ENCODE assay signal across 1 cellular context in the genomic region with DNA sequence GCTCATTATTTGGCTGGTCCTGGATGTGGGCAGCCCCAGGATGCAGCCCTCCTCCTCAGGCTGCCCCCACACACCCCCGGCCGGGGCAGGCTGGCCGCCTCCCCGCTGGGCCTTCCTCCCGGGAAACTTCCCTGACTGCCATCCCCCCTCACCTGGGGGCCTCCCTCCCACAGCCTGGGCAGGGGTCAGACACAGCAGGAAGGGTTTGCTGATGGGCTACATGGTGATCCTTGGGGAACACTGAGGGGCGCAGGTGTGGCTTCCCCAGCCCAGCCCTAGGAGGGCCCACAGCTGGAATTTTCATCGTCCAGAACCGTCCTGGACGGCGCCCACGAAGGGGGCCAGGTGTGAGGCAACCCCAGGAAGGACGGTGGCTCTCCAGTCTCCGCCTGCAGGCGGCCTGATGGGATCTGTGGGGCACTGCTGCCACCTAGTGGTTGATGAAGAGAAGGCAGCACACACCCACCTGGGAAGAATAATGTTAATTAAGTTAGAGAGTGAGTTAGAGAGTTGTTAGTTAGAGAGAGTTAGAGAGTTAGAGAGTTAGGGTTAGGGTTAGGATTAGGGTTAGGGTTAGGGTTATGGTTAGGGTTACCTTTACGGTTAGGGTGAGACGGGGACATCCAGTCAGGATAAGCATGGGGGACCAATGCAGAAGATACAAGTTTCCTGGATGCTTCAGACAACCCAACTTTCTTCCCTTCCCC.
TF ChIP-seq lines count a peak whose summit lies in the region.

No MANE protein-coding gene starts in this region.

TF ChIP-seq in HEK293, 187 proteins besides CTCF, POLR2A, EP300 and RAD21 (continued from another document):
- TF ChIP-seq ZNF692 (tag by site-specific recombination; IDR thresholded peaks at IDR 0.05) (0 out of 2 replicates have a peak, but pooled peaks have one; percentile 32), GLIS1 (tag by site-specific recombination; IDR thresholded peaks at IDR 0.05) (peak; percentile 94), GLIS2 (tag by site-specific recombination; IDR thresholded peaks at IDR 0.05) (peak; percentile 96), ZNF133 (tag by site-specific recombination; IDR thresholded peaks at IDR 0.05) (no peak), ZFP69B (tag by site-specific recombination; IDR thresholded peaks at IDR 0.05) (no peak), REPIN1 (tag by site-specific recombination; IDR thresholded peaks at IDR 0.05; ENCODE audit: low read depth) (no peak), ZNF521 (tag by site-specific recombination; IDR thresholded peaks at IDR 0.05) (no peak), PRDM10 (tag by site-specific recombination; IDR thresholded peaks at IDR 0.05) (no peak), ZNF112 (tag by site-specific recombination; IDR thresholded peaks at IDR 0.05) (no peak), ZBTB8A (tag by site-specific recombination; IDR thresholded peaks at IDR 0.05) (no peak), HOXC10 (CRISPR knock-in tag; IDR thresholded peaks at IDR 0.05) (no peak)
- TF ChIP-seq, protein P1, sequence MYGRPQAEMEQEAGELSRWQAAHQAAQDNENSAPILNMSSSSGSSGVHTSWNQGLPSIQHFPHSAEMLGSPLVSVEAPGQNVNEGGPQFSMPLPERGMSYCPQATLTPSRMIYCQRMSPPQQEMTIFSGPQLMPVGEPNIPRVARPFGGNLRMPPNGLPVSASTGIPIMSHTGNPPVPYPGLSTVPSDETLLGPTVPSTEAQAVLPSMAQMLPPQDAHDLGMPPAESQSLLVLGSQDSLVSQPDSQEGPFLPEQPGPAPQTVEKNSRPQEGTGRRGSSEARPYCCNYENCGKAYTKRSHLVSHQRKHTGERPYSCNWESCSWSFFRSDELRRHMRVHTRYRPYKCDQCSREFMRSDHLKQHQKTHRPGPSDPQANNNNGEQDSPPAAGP (tag by site-specific recombination; IDR thresholded peaks at IDR 0.05) = 0 out of 2 replicates have a peak, but pooled peaks have one; percentile 57
- TF ChIP-seq, protein P2, sequence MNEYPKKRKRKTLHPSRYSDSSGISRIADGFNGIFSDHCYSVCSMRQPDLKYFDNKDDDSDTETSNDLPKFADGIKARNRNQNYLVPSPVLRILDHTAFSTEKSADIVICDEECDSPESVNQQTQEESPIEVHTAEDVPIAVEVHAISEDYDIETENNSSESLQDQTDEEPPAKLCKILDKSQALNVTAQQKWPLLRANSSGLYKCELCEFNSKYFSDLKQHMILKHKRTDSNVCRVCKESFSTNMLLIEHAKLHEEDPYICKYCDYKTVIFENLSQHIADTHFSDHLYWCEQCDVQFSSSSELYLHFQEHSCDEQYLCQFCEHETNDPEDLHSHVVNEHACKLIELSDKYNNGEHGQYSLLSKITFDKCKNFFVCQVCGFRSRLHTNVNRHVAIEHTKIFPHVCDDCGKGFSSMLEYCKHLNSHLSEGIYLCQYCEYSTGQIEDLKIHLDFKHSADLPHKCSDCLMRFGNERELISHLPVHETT (tag by site-specific recombination; IDR thresholded peaks at IDR 0.05) = 0 out of 2 replicates have a peak, but pooled peaks have one; percentile 36
- TF ChIP-seq, protein P3, sequence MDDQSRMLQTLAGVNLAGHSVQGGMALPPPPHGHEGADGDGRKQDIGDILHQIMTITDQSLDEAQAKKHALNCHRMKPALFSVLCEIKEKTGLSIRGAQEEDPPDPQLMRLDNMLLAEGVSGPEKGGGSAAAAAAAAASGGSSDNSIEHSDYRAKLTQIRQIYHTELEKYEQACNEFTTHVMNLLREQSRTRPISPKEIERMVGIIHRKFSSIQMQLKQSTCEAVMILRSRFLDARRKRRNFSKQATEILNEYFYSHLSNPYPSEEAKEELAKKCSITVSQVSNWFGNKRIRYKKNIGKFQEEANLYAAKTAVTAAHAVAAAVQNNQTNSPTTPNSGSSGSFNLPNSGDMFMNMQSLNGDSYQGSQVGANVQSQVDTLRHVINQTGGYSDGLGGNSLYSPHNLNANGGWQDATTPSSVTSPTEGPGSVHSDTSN (CRISPR knock-in tag; IDR thresholded peaks at IDR 0.05) = no peak
- TF ChIP-seq, protein P4, sequence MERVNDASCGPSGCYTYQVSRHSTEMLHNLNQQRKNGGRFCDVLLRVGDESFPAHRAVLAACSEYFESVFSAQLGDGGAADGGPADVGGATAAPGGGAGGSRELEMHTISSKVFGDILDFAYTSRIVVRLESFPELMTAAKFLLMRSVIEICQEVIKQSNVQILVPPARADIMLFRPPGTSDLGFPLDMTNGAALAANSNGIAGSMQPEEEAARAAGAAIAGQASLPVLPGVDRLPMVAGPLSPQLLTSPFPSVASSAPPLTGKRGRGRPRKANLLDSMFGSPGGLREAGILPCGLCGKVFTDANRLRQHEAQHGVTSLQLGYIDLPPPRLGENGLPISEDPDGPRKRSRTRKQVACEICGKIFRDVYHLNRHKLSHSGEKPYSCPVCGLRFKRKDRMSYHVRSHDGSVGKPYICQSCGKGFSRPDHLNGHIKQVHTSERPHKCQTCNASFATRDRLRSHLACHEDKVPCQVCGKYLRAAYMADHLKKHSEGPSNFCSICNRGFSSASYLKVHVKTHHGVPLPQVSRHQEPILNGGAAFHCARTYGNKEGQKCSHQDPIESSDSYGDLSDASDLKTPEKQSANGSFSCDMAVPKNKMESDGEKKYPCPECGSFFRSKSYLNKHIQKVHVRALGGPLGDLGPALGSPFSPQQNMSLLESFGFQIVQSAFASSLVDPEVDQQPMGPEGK (tag by site-specific recombination; IDR thresholded peaks at IDR 0.05) = peak; percentile 71
- TF ChIP-seq, protein P5, sequence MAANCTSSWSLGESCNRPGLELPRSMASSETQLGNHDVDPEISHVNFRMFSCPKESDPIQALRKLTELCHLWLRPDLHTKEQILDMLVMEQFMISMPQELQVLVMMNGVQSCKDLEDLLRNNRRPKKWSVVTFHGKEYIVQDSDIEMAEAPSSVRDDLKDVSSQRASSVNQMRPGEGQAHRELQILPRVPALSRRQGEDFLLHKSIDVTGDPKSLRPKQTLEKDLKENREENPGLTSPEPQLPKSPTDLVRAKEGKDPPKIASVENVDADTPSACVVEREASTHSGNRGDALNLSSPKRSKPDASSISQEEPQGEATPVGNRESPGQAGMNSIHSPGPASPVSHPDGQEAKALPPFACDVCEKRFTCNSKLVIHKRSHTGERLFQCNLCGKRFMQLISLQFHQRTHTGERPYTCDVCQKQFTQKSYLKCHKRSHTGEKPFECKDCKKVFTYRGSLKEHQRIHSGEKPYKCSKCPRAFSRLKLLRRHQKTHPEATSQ (tag by site-specific recombination; IDR thresholded peaks at IDR 0.05) = no peak
